8 cellular contexts compared by ENCODE assay signal in the genomic region with DNA sequence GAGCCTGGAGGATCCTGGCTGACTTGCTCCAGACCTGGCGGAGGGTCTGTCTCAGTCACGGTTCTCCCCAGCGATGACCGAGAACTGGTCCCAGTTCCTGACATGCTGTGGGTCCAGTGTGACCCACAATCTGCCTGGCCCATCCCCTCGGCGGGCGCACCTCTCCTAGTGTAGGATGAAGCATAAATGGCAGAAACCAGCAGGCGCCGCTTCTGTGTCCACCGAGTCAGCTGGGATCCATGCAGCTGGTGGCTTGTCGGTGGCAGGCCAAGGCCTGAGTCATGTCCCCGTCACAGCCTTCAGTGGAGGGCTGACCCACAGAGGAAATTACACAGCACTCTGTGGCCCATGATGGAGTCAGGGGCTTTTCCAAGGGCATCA. TPM values are rescaled to one million over a fixed set of nuclear protein-coding genes. Genes with fewer than 3 reads are reported as not detected.
DNase-seq lines count a peak whose midpoint lies in the region; ATAC-seq, FAIRE-seq and TF ChIP-seq lines count a peak whose summit lies in the region.

No MANE protein-coding gene starts in this region.

- DNase-seq in AG08395 (ENCODE audit: low spot score) = peak; percentile 73
- DNase-seq in PC-3 = peak; percentile 39
- DNase-seq in effector memory CD8-positive, alpha-beta T cell = no peak
- no peak for DNase-seq in neuronal stem cell (ENCODE audit: low spot score)
- no peak for DNase-seq in NCI-H2196 treated with DMSO at 0.1 percent for 48 hours (lab: John Stamatoyannopoulos, UW; ENCODE audit: unreplicated experiment)
- DNase-seq in cerebellar nuclear complex (lab: John Stamatoyannopoulos, UW) = no peak
- no peak for DNase-seq in HTR-8/SVneo (ENCODE audit: insufficient read length, low spot score)

- H4K20me1 ChIP-seq in PC-3 (ENCODE audit: low read length) = no peaks in the 10 kb centered on the region

- H2AFZ ChIP-seq in PC-3 (ENCODE audit: low read length) = peak overlapping the region; percentile 55; the same call in 1 of the 2 replicates
- peak overlapping the region; percentile 64 for H2AFZ ChIP-seq in neuronal stem cell (ENCODE audit: low read length)

- no peak for TF ChIP-seq CTCF in PC-3 (conservative IDR thresholded peaks at IDR 0.05; ENCODE audit: low read depth, low read length)

- peak overlapping the region; percentile 48 for H3K23ac ChIP-seq in neuronal stem cell (ENCODE audit: low read depth, low read length, poor library complexity)

- H2BK15ac ChIP-seq in neuronal stem cell (ENCODE audit: low read length) = peak overlapping the region; percentile 91

- no TSS peak for BruUV-seq in PC-3 (replicated peaks; lab: Mats Ljungman, UMichigan)

- peak overlapping the region; percentile 63 for H3K27ac ChIP-seq in PC-3 (ENCODE audit: low read length)
- no peak overlapping the region for H3K27ac ChIP-seq in neuronal stem cell (replicated peaks; ENCODE audit: low read length)

- peak overlapping the region; percentile 81 for H2AK5ac ChIP-seq in neuronal stem cell (ENCODE audit: low read depth, low read length)

- CTCF ChIA-PET in PC-3 (lab: Charles Lee) = no interaction called here

- FAIRE-seq in HTR-8/SVneo (lab: Jason Lieb, UNC) = no peak

- no peak overlapping the region for H3K4me3 Mint-ChIP-seq in effector memory CD8-positive, alpha-beta T cell

- peak overlapping the region; percentile 67 for H3K18ac ChIP-seq in neuronal stem cell (ENCODE audit: low read length)

- H3K79me2 ChIP-seq in PC-3 (ENCODE audit: low read length) = no peaks in the 10 kb centered on the region

- H2BK120ac ChIP-seq in neuronal stem cell (ENCODE audit: low read depth, low read length) = no peak overlapping the region

- H2BK12ac ChIP-seq in neuronal stem cell (ENCODE audit: low read length) = peak overlapping the region; percentile 58

- no peak overlapping the region for H3K4ac ChIP-seq in neuronal stem cell (ENCODE audit: low read length)

- WGBS in neuronal stem cell (ENCODE audit: extremely low coverage in 2 of 2, insufficient read length in 2 of 2, insufficient replicate concordance in 1 of 2), 2 donors = no CpG with 5 or more reads among the region's 12 CpGs

- H3K4me2 ChIP-seq in PC-3 (ENCODE audit: low read length) (peak overlapping the region; percentile 46), neuronal stem cell (ENCODE audit: insufficient read depth, low read length, poor library complexity, severe bottlenecking) (no peak overlapping the region)

- H3K27me3 ChIP-seq in PC-3 (ENCODE audit: low read length) (no peaks in the 10 kb centered on the region), neuronal stem cell (ENCODE audit: control insufficient read depth in 3 of 3, insufficient read depth in 3 of 3, low read depth in 1 of 3, low read length in 3 of 3) (no peaks in the 10 kb centered on the region)

- peak overlapping the region; percentile 70 to 78 for H3K27ac Mint-ChIP-seq in effector memory CD8-positive, alpha-beta T cell

- H3K9me3 ChIP-seq in PC-3 (ENCODE audit: low read length) = 0 out of 2 replicates have a peak, but pooled peaks cover under 1% of the 10 kb centered on the region
- H3K9me3 ChIP-seq in neuronal stem cell (replicated peaks in 1 of 2; ENCODE audit: control insufficient read depth in 2 of 2, insufficient read depth in 1 of 2, low read depth in 1 of 2, low read length in 2 of 2) = peaks cover 2 to 6% of the 10 kb centered on the region in 2 donors

- no peaks in the 10 kb centered on the region for H3K36me3 Mint-ChIP-seq in effector memory CD8-positive, alpha-beta T cell (ENCODE audit: insufficient read depth)

- no peak overlapping the region for H4K91ac ChIP-seq in neuronal stem cell (ENCODE audit: low read depth, low read length, poor library complexity)

- no peaks in the 10 kb centered on the region for H3K79me1 ChIP-seq in neuronal stem cell (ENCODE audit: low read depth, low read length)

- H3K9me2 ChIP-seq in PC-3 (replicated peaks; ENCODE audit: low read length) = no peaks in the 10 kb centered on the region

- intact Hi-C loops in PC-3 (cut with micrococcal nuclease) = no loop called here

- H3K14ac ChIP-seq in neuronal stem cell (ENCODE audit: low read length) = peak overlapping the region; percentile 10

- POLR2A ChIA-PET in PC-3 (lab: Charles Lee; ENCODE audit: unreplicated experiment) = interaction anchor here (0.5 to 0.6 kb wide), 2 partner anchors 15 to 29 kb away, joined by 3 to 4 read pairs; no protein-coding TSS in a partner anchor

- H2BK5ac ChIP-seq in neuronal stem cell (ENCODE audit: low read length) = no peak overlapping the region

- peaks cover 24 to 37% of the 10 kb centered on the region in 2 donors for H3K4me1 Mint-ChIP-seq in effector memory CD8-positive, alpha-beta T cell (ENCODE audit: low read depth in 2 of 2)

- no peak; the same call in 1 of the 2 replicates for ATAC-seq in PC-3
- ATAC-seq in effector memory CD8-positive, alpha-beta T cell (replicated peaks) = no peak
- ATAC-seq in HG03175 (IDR thresholded peaks at IDR 0.05; ENCODE audit: unreplicated experiment) = no peak

- H3K9ac ChIP-seq in PC-3 (ENCODE audit: low read length) (peak overlapping the region; percentile 5; the same call in 1 of the 2 replicates), neuronal stem cell (ENCODE audit: low read depth, low read length, poor library complexity) (peak overlapping the region; percentile 52)

- H3K4me3 ChIP-seq in PC-3 (ENCODE audit: low read length) (no peak overlapping the region), neuronal stem cell (ENCODE audit: low read length in 2 of 2) (no peak overlapping the region)

- no peaks in the 10 kb centered on the region for H3K36me3 ChIP-seq in PC-3 (ENCODE audit: low read depth, low read length)
- H3K36me3 ChIP-seq in neuronal stem cell (replicated peaks in 1 of 2; ENCODE audit: control insufficient read depth in 2 of 2, insufficient read depth in 2 of 2, low read length in 2 of 2) = no peaks in the 10 kb centered on the region

- peaks cover 33% of the 10 kb centered on the region for H3K4me1 ChIP-seq in PC-3 (ENCODE audit: insufficient read depth, low read length)
- H3K4me1 ChIP-seq in neuronal stem cell (ENCODE audit: control insufficient read depth in 2 of 2, insufficient read depth in 1 of 2, low read depth in 1 of 2, low read length in 2 of 2) = peaks cover 27 to 35% of the 10 kb centered on the region in 2 donors

- no peaks in the 10 kb centered on the region for H3K27me3 Mint-ChIP-seq in effector memory CD8-positive, alpha-beta T cell

- H3K9me3 Mint-ChIP-seq in effector memory CD8-positive, alpha-beta T cell = no peaks in the 10 kb centered on the region

- no peaks in the 10 kb centered on the region for H3F3A ChIP-seq in PC-3 (ENCODE audit: low read length, unreplicated experiment)

- H4K8ac ChIP-seq in neuronal stem cell (ENCODE audit: low read depth, low read length) = no peak overlapping the region

RNA-seq across cellular contexts. Expression of gene NFKBIA, which starts 38.5 kb away (rescaled TPM):
- total RNA-seq in PC-3 (2014; rRNA removed) = 186 and 226 TPM in 2 replicates
- polyA plus RNA-seq in neuronal stem cell (2013, experiment 1 of 2) = 18.9 TPM
- polyA plus RNA-seq in neuronal stem cell (2013, experiment 2 of 2) = 19.1 TPM

Comparison
In these comparisons a context has a peak if more than half of its experiments do, and no peak if none do; other contexts are left out.
1. DNase-seq: peak in AG08395 (single experiment) and PC-3 (single experiment); none in effector memory CD8-positive, alpha-beta T cell (0 of 3), neuronal stem cell (single experiment), NCI-H2196 treated with DMSO at 0.1 percent for 48 hours (single experiment), cerebellar nuclear complex (0 of 2) and HTR-8/SVneo (single experiment).